Comparison of ENCODE assay signal across 8 cellular contexts in genomic region chr18:35355140-35355618, GRCh38. TPM values are rescaled to one million over a fixed set of nuclear protein-coding genes. Genes with fewer than 3 reads are reported as not detected.
DNase-seq lines count a peak whose midpoint lies in the region; ATAC-seq and TF ChIP-seq lines count a peak whose summit lies in the region.

No MANE protein-coding gene starts in this region.

- peak overlapping the region in 2 of 5 donors; percentile 2 to 45 for H3K9ac ChIP-seq in subcutaneous abdominal adipose tissue (ENCODE audit: low read length in 5 of 5)

- H3K9me3 ChIP-seq in Caco-2, result no peaks in the 10 kb centered on the region
- H3K9me3 ChIP-seq in OCI-LY7 (ENCODE audit: low read length), result no peaks in the 10 kb centered on the region
- H3K9me3 ChIP-seq in subcutaneous abdominal adipose tissue (ENCODE audit: control insufficient read depth in 5 of 5, low read length in 5 of 5), result peaks cover 0 to 9% (median 3%) of the 10 kb centered on the region in 5 donors

- no peak overlapping the region for H3K27ac Mint-ChIP-seq in Caco-2 (ENCODE audit: unreplicated experiment)
- no peak overlapping the region for H3K27ac Mint-ChIP-seq in natural killer cell treated with Interleukin-12 subunit alpha and Interleukin-12 subunit beta and Interleukin-15 and Interleukin-18, amount 100 ng/mL, for 72 hours

- no peaks in the 10 kb centered on the region for H3K4me1 Mint-ChIP-seq in Caco-2 (ENCODE audit: low read depth, unreplicated experiment)
- H3K4me1 Mint-ChIP-seq in activated T-cell treated with anti-CD3 and anti-CD28 coated beads, Interleukin-2, amount 50 U/mL, for 4 hours (ENCODE audit: low read depth), result peaks cover 2% of the 10 kb centered on the region
- peaks cover 0 to 3% of the 10 kb centered on the region in 2 donors for H3K4me1 Mint-ChIP-seq in natural killer cell treated with Interleukin-12 subunit alpha and Interleukin-12 subunit beta and Interleukin-15 and Interleukin-18, amount 100 ng/mL, for 72 hours (ENCODE audit: low read depth in 2 of 2)

- BruUV-seq in Caco-2 (replicated peaks; lab: Mats Ljungman, UMichigan) (no TSS peak), OCI-LY7 (replicated peaks; lab: Mats Ljungman, UMichigan) (no TSS peak)

- peaks cover 15% of the 10 kb centered on the region for H3K9me3 Mint-ChIP-seq in Caco-2 (ENCODE audit: unreplicated experiment)
- peaks cover 10% of the 10 kb centered on the region for H3K9me3 Mint-ChIP-seq in activated T-cell treated with anti-CD3 and anti-CD28 coated beads, Interleukin-2, amount 50 U/mL, for 4 hours
- peaks cover 8% of the 10 kb centered on the region for H3K9me3 Mint-ChIP-seq in natural killer cell treated with Interleukin-12 subunit alpha and Interleukin-12 subunit beta and Interleukin-15 and Interleukin-18, amount 100 ng/mL, for 72 hours

- DNase-seq in Caco-2 (peak; percentile 32 to 35), HT1080 (ENCODE audit: low read depth) (peak; percentile 67), OCI-LY7 (ENCODE audit: low spot score) (peak; percentile 52), fibroblast of mammary gland (ENCODE audit: low read depth) (peak; percentile 81)
- DNase-seq in activated T-cell treated with anti-CD3 and anti-CD28 coated beads, Interleukin-2, amount 50 U/mL, for 4 hours, result peak; percentile 52
- peak; percentile 63 for DNase-seq in natural killer cell treated with Interleukin-12 subunit alpha and Interleukin-12 subunit beta and Interleukin-15 and Interleukin-18, amount 100 ng/mL, for 72 hours (ENCODE audit: low spot score)

- POLR2A ChIA-PET in Caco-2 (lab: Charles Lee) (no interaction called here), OCI-LY7 (lab: Charles Lee) (no interaction called here)

- H2AFZ ChIP-seq in OCI-LY7 (ENCODE audit: low read length), result no peak overlapping the region

- no peaks in the 10 kb centered on the region for H3K36me3 Mint-ChIP-seq in Caco-2 (ENCODE audit: insufficient read depth, unreplicated experiment)
- peaks cover 4% of the 10 kb centered on the region for H3K36me3 Mint-ChIP-seq in activated T-cell treated with anti-CD3 and anti-CD28 coated beads, Interleukin-2, amount 50 U/mL, for 4 hours (ENCODE audit: insufficient read depth)
- peaks cover 12% of the 10 kb centered on the region for H3K36me3 Mint-ChIP-seq in natural killer cell treated with Interleukin-12 subunit alpha and Interleukin-12 subunit beta and Interleukin-15 and Interleukin-18, amount 100 ng/mL, for 72 hours

- H3K4me3 ChIP-seq in Caco-2 (ENCODE audit: low read depth, low read length) (no peak overlapping the region), OCI-LY7 (ENCODE audit: low read depth, low read length, poor library complexity, severe bottlenecking) (no peak overlapping the region), fibroblast of mammary gland (ENCODE audit: control insufficient read depth, low read depth, low read length) (no peak overlapping the region), subcutaneous abdominal adipose tissue (ENCODE audit: low read depth in 1 of 5, low read length in 5 of 5) (peak overlapping the region in 3 of 5 donors; percentile 24 to 57 (median 36))

- TF ChIP-seq CTCF in Caco-2 (IDR thresholded peaks at IDR 0.05; ENCODE audit: insufficient read depth in 1 of 2, low read depth in 1 of 2, low read length in 1 of 2, severe bottlenecking in 1 of 2, unreplicated experiment in 1 of 2) (peak; percentile 30 to 62), OCI-LY7 (conservative IDR thresholded peaks at IDR 0.05; ENCODE audit: low read length) (peak; percentile 70), fibroblast of mammary gland (conservative IDR thresholded peaks at IDR 0.05; ENCODE audit: control insufficient read depth, insufficient read depth, low read depth, low read length) (peak; percentile 81)

- no peak overlapping the region for H3K4me3 Mint-ChIP-seq in Caco-2 (ENCODE audit: unreplicated experiment)
- H3K4me3 Mint-ChIP-seq in activated T-cell treated with anti-CD3 and anti-CD28 coated beads, Interleukin-2, amount 50 U/mL, for 4 hours, result no peak overlapping the region
- H3K4me3 Mint-ChIP-seq in natural killer cell treated with Interleukin-12 subunit alpha and Interleukin-12 subunit beta and Interleukin-15 and Interleukin-18, amount 100 ng/mL, for 72 hours, result no peak overlapping the region

- no peaks in the 10 kb centered on the region for H3K9me2 ChIP-seq in OCI-LY7 (ENCODE audit: insufficient read depth, low read length)

- H3K27ac ChIP-seq in OCI-LY7 (ENCODE audit: low read depth, low read length, poor library complexity, severe bottlenecking) (no peak overlapping the region), subcutaneous abdominal adipose tissue (ENCODE audit: low read depth, low read length) (no peak overlapping the region)

- intact Hi-C loops in Caco-2 (cut with micrococcal nuclease; ENCODE audit: unreplicated experiment), result loop anchor here (1.0 kb wide), 1 partner anchor 124 kb away; no protein-coding TSS in a partner anchor
- intact Hi-C loops in OCI-LY7 (cut with micrococcal nuclease; ENCODE audit: unreplicated experiment), result loop anchor here (1.0 to 10.0 kb wide), 2 partner anchors 124 to 350 kb away; no protein-coding TSS in a partner anchor

- H4K20me1 ChIP-seq in OCI-LY7 (ENCODE audit: insufficient read depth, low read length), result no peaks in the 10 kb centered on the region

- H3K79me2 ChIP-seq in OCI-LY7 (ENCODE audit: insufficient read depth, low read depth, low read length), result no peaks in the 10 kb centered on the region

- H3K27me3 ChIP-seq in Caco-2 (replicated peaks; ENCODE audit: control insufficient read depth, insufficient read depth, low read length) (no peaks in the 10 kb centered on the region), subcutaneous abdominal adipose tissue (ENCODE audit: control insufficient read depth in 5 of 5, insufficient read depth in 4 of 5, low read length in 5 of 5) (no peaks in the 10 kb centered on the region)

- H3K4me2 ChIP-seq in OCI-LY7 (ENCODE audit: low read length), result no peak overlapping the region

- peak; percentile 98 for ATAC-seq in GM21381 (IDR thresholded peaks at IDR 0.05; ENCODE audit: unreplicated experiment)
- peak; percentile 87 to 91 for ATAC-seq in activated T-cell treated with anti-CD3 and anti-CD28 coated beads, Interleukin-2, amount 50 U/mL, for 4 hours
- ATAC-seq in natural killer cell treated with Interleukin-12 subunit alpha and Interleukin-12 subunit beta and Interleukin-15 and Interleukin-18, amount 100 ng/mL, for 72 hours, result peak; percentile 80 to 85

- peaks cover 1% of the 10 kb centered on the region for H3K27me3 Mint-ChIP-seq in Caco-2 (ENCODE audit: insufficient read depth, unreplicated experiment)
- no peaks in the 10 kb centered on the region for H3K27me3 Mint-ChIP-seq in activated T-cell treated with anti-CD3 and anti-CD28 coated beads, Interleukin-2, amount 50 U/mL, for 4 hours (ENCODE audit: low read depth)
- peaks cover 0 to 3% of the 10 kb centered on the region in 2 donors for H3K27me3 Mint-ChIP-seq in natural killer cell treated with Interleukin-12 subunit alpha and Interleukin-12 subunit beta and Interleukin-15 and Interleukin-18, amount 100 ng/mL, for 72 hours

- H3K4me1 ChIP-seq in Caco-2 (no peaks in the 10 kb centered on the region), OCI-LY7 (ENCODE audit: insufficient read depth, low read length, poor library complexity, severe bottlenecking) (no peaks in the 10 kb centered on the region), subcutaneous abdominal adipose tissue (ENCODE audit: control insufficient read depth in 5 of 5, insufficient read depth in 5 of 5, low read length in 5 of 5) (peaks cover 0 to 4% (median 0%) of the 10 kb centered on the region in 5 donors)

- CTCF ChIA-PET in Caco-2 (lab: Charles Lee), result interaction anchor here (0.6 to 1.0 kb wide), 3 partner anchors 31 to 211 kb away, joined by 3 to 5 read pairs (median 4); no protein-coding TSS in a partner anchor
- CTCF ChIA-PET in OCI-LY7 (lab: Charles Lee; ENCODE audit: unreplicated experiment), result no interaction called here

- H3K36me3 ChIP-seq in Caco-2 (ENCODE audit: control insufficient read depth, insufficient read depth, low read length) (no peaks in the 10 kb centered on the region), OCI-LY7 (ENCODE audit: insufficient read depth, low read length) (no peaks in the 10 kb centered on the region; the same call in 1 of the 2 replicates), subcutaneous abdominal adipose tissue (ENCODE audit: control insufficient read depth in 5 of 5, insufficient read depth in 5 of 5, low read length in 5 of 5) (no peaks in the 10 kb centered on the region)

RNA-seq across cellular contexts. Expression of gene ZNF24, which starts 11.0 kb away (rescaled TPM):
- 19.4 and 21.3 TPM in 2 replicates for total RNA-seq in Caco-2 (2022)
- total RNA-seq in HT1080 (2014; rRNA removed; shearing (Covaris generic)), result 20.7 and 21.1 TPM in 2 replicates
- 17.0 and 23.2 TPM in 2 replicates for polyA plus RNA-seq in HT1080 (2015; cell fraction: cytosol; rRNA removed)
- 46.3 and 54.1 TPM in 2 replicates for polyA plus RNA-seq in HT1080 (2015; cell fraction: nucleus; rRNA removed)
- total RNA-seq in OCI-LY7 (2014; rRNA removed; shearing (Covaris generic)), result 13.6 and 16.7 TPM in 2 replicates
- 29.8 and 31.4 TPM in 2 replicates for total RNA-seq in OCI-LY7 (2022)
- total RNA-seq in activated T-cell treated with anti-CD3 and anti-CD28 coated beads, Interleukin-2, amount 50 U/mL, for 4 hours, result 10 to 100 TPM; 53.5 to 61.5 (median 59.6) TPM
- 10 to 100 TPM; 32.9 to 63.1 TPM for total RNA-seq in natural killer cell treated with Interleukin-12 subunit alpha and Interleukin-12 subunit beta and Interleukin-15 and Interleukin-18, amount 100 ng/mL, for 72 hours

RNA-seq across cellular contexts. Expression of gene ZNF396, which starts 22.0 kb away (rescaled TPM):
- total RNA-seq in Caco-2 (2022) (0.35 and 0.61 TPM in 2 replicates), OCI-LY7 (2022) (0.87 and 1.1 TPM in 2 replicates)
- not detected in 2 replicates for total RNA-seq in HT1080 (2014; rRNA removed; shearing (Covaris generic))
- polyA plus RNA-seq in HT1080 (2015; cell fraction: cytosol; rRNA removed), result 0.23 and 0.34 TPM in 2 replicates
- 0.27 TPM in 1 of 2 replicates, not detected in the other for polyA plus RNA-seq in HT1080 (2015; cell fraction: nucleus; rRNA removed)
- total RNA-seq in OCI-LY7 (2014; rRNA removed; shearing (Covaris generic)), result 0.13 and 0.38 TPM in 2 replicates
- total RNA-seq in activated T-cell treated with anti-CD3 and anti-CD28 coated beads, Interleukin-2, amount 50 U/mL, for 4 hours, result under 1 TPM; 0.20 to 0.49 (median 0.29) TPM
- 1 to 10 TPM in 1 of 2 donors, under 1 TPM in 1; 0.52 to 1.3 TPM for total RNA-seq in natural killer cell treated with Interleukin-12 subunit alpha and Interleukin-12 subunit beta and Interleukin-15 and Interleukin-18, amount 100 ng/mL, for 72 hours

Comparison
In these comparisons a context has a peak if more than half of its experiments do, and no peak if none do; other contexts are left out.
1. H3K4me3 ChIP-seq: peak in subcutaneous abdominal adipose tissue (3 of 5); none in Caco-2 (single experiment), OCI-LY7 (single experiment) and fibroblast of mammary gland (single experiment).
2. Peak in every context shown above with its lines, with median percentiles within 50 percentile points of each other: DNase-seq, CTCF ChIP-seq and ATAC-seq.